ENCODE assay signal across 8 cellular contexts in the genomic region with DNA sequence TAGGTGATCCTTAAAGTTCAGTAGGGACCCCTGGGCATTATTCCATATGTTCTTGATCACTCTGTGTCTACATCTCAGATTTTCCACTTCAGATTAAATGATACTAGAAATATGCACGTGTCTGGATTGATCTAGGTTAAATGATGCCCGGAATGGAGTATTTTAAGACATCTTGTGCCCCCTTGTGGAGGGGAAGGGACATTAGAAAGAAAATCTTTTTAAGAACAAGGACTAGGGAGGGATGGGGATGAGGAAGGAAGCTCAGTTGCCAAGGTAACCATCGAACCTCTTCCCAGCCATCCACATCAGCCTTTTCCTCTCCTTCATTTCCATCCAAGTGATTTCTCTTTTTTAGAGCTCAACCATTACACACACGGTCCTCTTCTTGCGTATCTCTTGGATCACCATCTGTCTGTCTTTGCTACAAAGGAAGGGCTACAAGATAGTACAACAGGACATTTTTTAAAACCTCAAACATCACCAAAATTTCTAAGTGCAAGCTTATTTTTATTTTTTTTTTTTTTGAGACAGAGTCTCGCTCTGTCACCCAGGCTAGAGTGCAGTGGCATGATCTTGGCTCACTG. TPM values are rescaled to one million over a fixed set of nuclear protein-coding genes. Genes with fewer than 3 reads are reported as not detected.
DNase-seq lines count a peak whose midpoint lies in the region; ATAC-seq, FAIRE-seq and TF ChIP-seq lines count a peak whose summit lies in the region.

No MANE protein-coding gene starts in this region.

- intact Hi-C loops in OCI-LY7 (cut with micrococcal nuclease; ENCODE audit: unreplicated experiment): loop anchor here (1.0 kb wide), 4 partner anchors 28 to 179 kb away; no protein-coding TSS in a partner anchor
- intact Hi-C loops in mammary epithelial cell (cut with micrococcal nuclease): loop anchor here (1.0 kb wide), 2 partner anchors 179 to 276 kb away; no protein-coding TSS in a partner anchor
- intact Hi-C loops in left lung (cut with DNase I): no loop called here

- FAIRE-seq in D721Med (lab: Jason Lieb, UNC): no peak

- peak; percentile 65 for ATAC-seq in left lung
- ATAC-seq in GM21737 (IDR thresholded peaks at IDR 0.05; ENCODE audit: unreplicated experiment): no peak

- no TSS peak for BruUV-seq in OCI-LY7 (replicated peaks; lab: Mats Ljungman, UMichigan)
- BruUV-seq in mammary epithelial cell (replicated peaks; lab: Mats Ljungman, UMichigan): no TSS peak

- no peaks in the 10 kb centered on the region for H3K9me2 ChIP-seq in OCI-LY7 (ENCODE audit: insufficient read depth, low read length)

- H3K4me3 ChIP-seq in HAP-1: no peak overlapping the region
- no peak overlapping the region for H3K4me3 ChIP-seq in OCI-LY7 (ENCODE audit: low read depth, low read length, poor library complexity, severe bottlenecking)
- no peak overlapping the region for H3K4me3 ChIP-seq in mammary epithelial cell (replicated peaks in 1 of 3; ENCODE audit: insufficient read depth in 1 of 3, low read depth in 2 of 3, low read length in 3 of 3)
- no peak overlapping the region for H3K4me3 ChIP-seq in left lung

- in situ Hi-C loops in HAP-1 (cut with MboI; ENCODE audit: low sequenced_read_pairs) (no loop called here), mammary epithelial cell (cut with MboI; ENCODE audit: low sequenced_read_pairs in 2 of 2) (loop anchor here in 1 of 2 donors (25.0 kb wide), 1 partner anchor 174 kb away; no protein-coding TSS in a partner anchor)

- H4K20me1 ChIP-seq in OCI-LY7 (ENCODE audit: insufficient read depth, low read length) (no peaks in the 10 kb centered on the region), mammary epithelial cell (ENCODE audit: insufficient read depth, low read length) (no peaks in the 10 kb centered on the region)

- peak overlapping the region; percentile 84 for H3K4me2 ChIP-seq in OCI-LY7 (ENCODE audit: low read length)
- H3K4me2 ChIP-seq in mammary epithelial cell (ENCODE audit: insufficient read depth, low read depth, low read length): no peak overlapping the region

- H3K36me3 ChIP-seq in HAP-1 (replicated peaks) (no peaks in the 10 kb centered on the region), OCI-LY7 (ENCODE audit: insufficient read depth, low read length) (no peaks in the 10 kb centered on the region), mammary epithelial cell (ENCODE audit: insufficient read depth, low read length) (no peaks in the 10 kb centered on the region), left lung (no peaks in the 10 kb centered on the region)

- dilution Hi-C loops in mammary epithelial cell (cut with HindIII; ENCODE audit: low sequenced_read_pairs): no loop called here

- H3K27ac ChIP-seq in OCI-LY7 (ENCODE audit: low read depth, low read length, poor library complexity, severe bottlenecking) (peak overlapping the region; percentile 100), mammary epithelial cell (ENCODE audit: insufficient read depth, low read depth, low read length) (no peak overlapping the region), left lung (no peak overlapping the region)

- DNase-seq in D721Med (ENCODE audit: insufficient read length, low spot score): no peak
- peak; percentile 31 to 69 for DNase-seq in HAP-1 (ENCODE audit: low spot score in 2 of 2)
- peak; percentile 85 for DNase-seq in OCI-LY7 (ENCODE audit: low spot score)
- peak; percentile 31 for DNase-seq in mammary epithelial cell
- no peak for DNase-seq in left lung
- DNase-seq in NCI-H510A (lab: John Stamatoyannopoulos, UW): no peak
- no peak for DNase-seq in stimulated activated CD4-positive, alpha-beta T cell treated with anti-CD3 and anti-CD28 coated beads, Interleukin-15, amount 100 ng/mL, for 24 hours

- H2AFZ ChIP-seq in OCI-LY7 (ENCODE audit: low read length): peak overlapping the region; percentile 78; the same call in 1 of the 2 replicates
- H2AFZ ChIP-seq in mammary epithelial cell (ENCODE audit: low read depth, low read length): no peak overlapping the region

- CTCF ChIA-PET in OCI-LY7 (lab: Charles Lee; ENCODE audit: unreplicated experiment): interaction anchor here (0.6 to 6.0 kb wide), 13 partner anchors 14 to 179 kb away, joined by 3 to 90 read pairs (median 5); partner anchors contain the start of gene PRSS2
- CTCF ChIA-PET in mammary epithelial cell (lab: Charles Lee; ENCODE audit: low non-redundant PET): interaction anchor here (0.5 to 0.6 kb wide), 3 partner anchors 149 to 454 kb away, joined by 3 to 5 read pairs (median 4); no protein-coding TSS in a partner anchor

- peaks cover 2% of the 10 kb centered on the region; the same call in 1 of the 2 replicates for H3K27me3 ChIP-seq in HAP-1 (ENCODE audit: low read depth)
- H3K27me3 ChIP-seq in mammary epithelial cell (ENCODE audit: insufficient read depth, low read length): no peaks in the 10 kb centered on the region
- peaks cover 0 to 50% of the 10 kb centered on the region in 2 donors for H3K27me3 ChIP-seq in left lung

- no peaks in the 10 kb centered on the region for H3K4me1 ChIP-seq in HAP-1
- peaks cover 74% of the 10 kb centered on the region for H3K4me1 ChIP-seq in OCI-LY7 (ENCODE audit: insufficient read depth, low read length, poor library complexity, severe bottlenecking)
- H3K4me1 ChIP-seq in mammary epithelial cell (ENCODE audit: insufficient read depth, low read length): no peaks in the 10 kb centered on the region
- H3K4me1 ChIP-seq in left lung: no peaks in the 10 kb centered on the region

- no peak overlapping the region for H3K9ac ChIP-seq in mammary epithelial cell (ENCODE audit: insufficient read depth, low read length)

- no peaks in the 10 kb centered on the region for H3K79me2 ChIP-seq in OCI-LY7 (ENCODE audit: insufficient read depth, low read depth, low read length)
- H3K79me2 ChIP-seq in mammary epithelial cell (ENCODE audit: insufficient read depth, low read length): no peaks in the 10 kb centered on the region

- POLR2A ChIA-PET in OCI-LY7 (lab: Charles Lee): interaction anchor here (0.8 to 15.5 kb wide), 17 partner anchors 10 to 202 kb away, joined by 3 to 666 read pairs (median 4); partner anchors contain the start of gene PRSS2

- TF ChIP-seq CTCF in D721Med (IDR thresholded peaks at IDR 0.05; ENCODE audit: insufficient read depth, missing control alignments): peak; percentile 64
- TF ChIP-seq CTCF in OCI-LY7 (conservative IDR thresholded peaks at IDR 0.05; ENCODE audit: low read length): peak; percentile 89
- TF ChIP-seq CTCF in mammary epithelial cell (conservative IDR thresholded peaks at IDR 0.05 in 1 of 2, IDR thresholded peaks at IDR 0.05 in 1 of 2; ENCODE audit: extremely low read depth in 1 of 2, insufficient read depth in 1 of 2, low read depth in 1 of 2, low read length in 2 of 2): peak; percentile 64 to 65
- TF ChIP-seq CTCF in left lung (IDR thresholded peaks at IDR 0.05): peak in 1 of 2 donors; percentile 33

- no peaks in the 10 kb centered on the region for H3K9me3 ChIP-seq in HAP-1
- no peaks in the 10 kb centered on the region for H3K9me3 ChIP-seq in OCI-LY7 (ENCODE audit: low read length)
- no peaks in the 10 kb centered on the region for H3K9me3 ChIP-seq in mammary epithelial cell (replicated peaks; ENCODE audit: insufficient read depth, low read length)
- H3K9me3 ChIP-seq in left lung: no peaks in the 10 kb centered on the region

- WGBS in mammary epithelial cell (ENCODE audit: low coverage, missing lambda C conversion rate): 42% methylated on average over 5 of the region's 6 CpGs

RNA-seq across cellular contexts. Expression of gene PRSS2, which starts 40.5 kb away (rescaled TPM):
- 0.23 and 0.60 TPM in 2 replicates for total RNA-seq in OCI-LY7 (2014; rRNA removed; shearing (Covaris generic))
- total RNA-seq in OCI-LY7 (2022) (1.1 TPM in 2 replicates), mammary epithelial cell (not detected), left lung (10 to 100 TPM in 1 of 2 donors, not detected in 1; 13.1 TPM)
- not detected for polyA plus RNA-seq in mammary epithelial cell
- not detected for polyA minus RNA-seq in mammary epithelial cell

RNA-seq across cellular contexts. Expression of gene EPHB6, which starts 43.6 kb away (rescaled TPM):
- 0.15 and 0.41 TPM in 2 replicates for total RNA-seq in OCI-LY7 (2014; rRNA removed; shearing (Covaris generic))
- total RNA-seq in OCI-LY7 (2022) (0.33 and 0.57 TPM in 2 replicates), mammary epithelial cell (under 1 TPM; 0.66 to 0.83 TPM), left lung (10 to 100 TPM in 1 of 2 donors, 1 to 10 TPM in 1; 6.5 to 12.1 TPM)
- polyA plus RNA-seq in mammary epithelial cell: 0.95 TPM
- polyA minus RNA-seq in mammary epithelial cell: 0.41 TPM

Comparison
In these comparisons a context has a peak if more than half of its experiments do, and no peak if none do; other contexts are left out.
1. DNase-seq: peak in HAP-1 (2 of 2), OCI-LY7 (single experiment) and mammary epithelial cell (single experiment); none in D721Med (single experiment), left lung (0 of 2), NCI-H510A (single experiment) and stimulated activated CD4-positive, alpha-beta T cell treated with anti-CD3 and anti-CD28 coated beads, Interleukin-15, amount 100 ng/mL, for 24 hours (single experiment).
2. RNA of gene EPHB6, which starts 43.6 kb away (total RNA-seq): 6.5 to 12.1 TPM in left lung; 0.66 to 0.83 TPM in mammary epithelial cell and 0.15 to 0.57 TPM in OCI-LY7; every median in the first group is over 4 times any median in the second.
3. intact Hi-C loops: an anchor here in OCI-LY7 (1.0 kb wide) and mammary epithelial cell (1.0 kb wide); none called in left lung.